In genomic region chr10:13104697-13105096, GRCh38 we compare ENCODE assay signal across 14 cellular contexts.
"Had no signal": no experiment of that assay in that cellular context is flagged by ENCODE, and none has a peak within 500 bp of the region (broad histone marks: within the 10 kb centered on the region; RNA-seq: fewer than 3 reads in every experiment).

No MANE protein-coding gene starts in this region.

- H3K4me3 ChIP-seq: cardiac muscle cell, sigmoid colon, suprapubic skin, upper lobe of left lung had no signal

- ATAC-seq: esophagus mucosa, left colon had no signal

- H3K36me3 ChIP-seq: cardiac muscle cell had no signal

- H3K4me3 Mint-ChIP-seq: activated naive CD8-positive, alpha-beta T cell treated with anti-CD3 and anti-CD28 coated beads, Interleukin-2, amount 50 U/mL, for 24 hours; neural crest cell had no signal

- DNase-seq: activated naive CD8-positive, alpha-beta T cell treated with anti-CD3 and anti-CD28 coated beads, Interleukin-2, amount 50 U/mL, for 24 hours; glutamatergic neuron; left colon; sigmoid colon; stimulated activated CD4-positive, alpha-beta T cell treated with anti-CD3 and anti-CD28 coated beads, Interleukin-12 subunit alpha, Interleukin-12 subunit beta, amount 100 ng/mL, for 4 hours; stimulated activated naive CD8-positive, alpha-beta T cell treated with anti-CD3 and anti-CD28 coated beads, Interleukin-15, Interleukin-2, amounts not matched to agents 100 U/mL and 50 U/mL, for 24 hours; SW 1271; T-helper 9 cell; upper lobe of left lung had no signal

- H3K9me3 ChIP-seq: sigmoid colon, suprapubic skin, upper lobe of left lung had no signal

- FAIRE-seq: astrocyte had no signal

- H3K27ac ChIP-seq: cardiac muscle cell, sigmoid colon, suprapubic skin, upper lobe of left lung had no signal

- H3K27me3 ChIP-seq: cardiac muscle cell, sigmoid colon, suprapubic skin, upper lobe of left lung had no signal

- H3K27me3 Mint-ChIP-seq: activated naive CD8-positive, alpha-beta T cell treated with anti-CD3 and anti-CD28 coated beads, Interleukin-2, amount 50 U/mL, for 24 hours had no signal

- H3K9me3 Mint-ChIP-seq: activated naive CD8-positive, alpha-beta T cell treated with anti-CD3 and anti-CD28 coated beads, Interleukin-2, amount 50 U/mL, for 24 hours; neural crest cell had no signal
